Comparison of ENCODE assay signal across 7 cellular contexts in the genomic region with DNA sequence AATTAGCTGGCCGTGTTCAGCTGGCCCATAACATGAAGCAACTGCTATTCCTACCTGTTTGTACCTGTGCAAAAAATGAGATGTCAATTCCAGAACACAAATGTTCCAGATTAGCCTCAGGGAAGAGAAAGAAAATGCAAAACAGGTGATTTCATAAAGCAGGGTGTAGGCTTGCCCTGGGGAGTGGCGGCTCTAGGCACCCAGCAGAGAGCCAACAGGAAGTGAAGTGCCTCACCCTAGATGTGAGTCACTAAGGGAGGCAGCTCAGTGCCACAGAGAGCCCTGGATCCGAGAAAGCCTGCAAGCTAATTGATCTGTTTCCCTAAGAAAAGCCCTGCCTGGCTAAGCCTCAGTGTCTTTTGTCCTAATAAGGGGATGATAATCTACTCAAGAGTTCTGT.
DNase-seq lines count a peak whose midpoint lies in the region; ATAC-seq and TF ChIP-seq lines count a peak whose summit lies in the region.

No MANE protein-coding gene starts in this region.

- H3K9ac ChIP-seq in mucosa of rectum (ENCODE audit: low read depth in 1 of 2, low read length in 2 of 2), result peak overlapping the region; percentile 69 to 75

- H3K4me1 ChIP-seq in mucosa of rectum (ENCODE audit: control insufficient read depth in 2 of 2, insufficient read depth in 2 of 2, low read length in 2 of 2), result peaks cover 17 to 43% of the 10 kb centered on the region in 2 donors

- TF ChIP-seq POLR2A in NB4 (IDR thresholded peaks at IDR 0.05; ENCODE audit: extremely low read depth, insufficient read length), result no peak

- in situ Hi-C loops in brain microvascular endothelial cell (cut with HindIII; ENCODE audit: low pct_ligation_motif_present, low sequenced_read_pairs), result no loop called here

- no peaks in the 10 kb centered on the region for H3K9me3 ChIP-seq in mucosa of rectum (ENCODE audit: control insufficient read depth in 2 of 2, low read length in 2 of 2)

- ATAC-seq in GM18511 (IDR thresholded peaks at IDR 0.05; ENCODE audit: unreplicated experiment), result peak; percentile 84

- no peak overlapping the region for H3K4me3 ChIP-seq in HFF-Myc (replicated peaks; ENCODE audit: low read depth, low read length)
- no peak overlapping the region for H3K4me3 ChIP-seq in NB4 (ENCODE audit: low read depth, low read length)
- no peak overlapping the region for H3K4me3 ChIP-seq in brain microvascular endothelial cell (ENCODE audit: low read depth, low read length)
- H3K4me3 ChIP-seq in mucosa of rectum (ENCODE audit: low read length in 2 of 2), result peak overlapping the region; percentile 8 to 56

- TF ChIP-seq CTCF in HFF-Myc (IDR thresholded peaks at IDR 0.05; ENCODE audit: low read depth, low read length, missing control alignments), result no peak
- no peak for TF ChIP-seq CTCF in NB4 (IDR thresholded peaks at IDR 0.05; ENCODE audit: low read depth, low read length)
- no peak for TF ChIP-seq CTCF in brain microvascular endothelial cell (IDR thresholded peaks at IDR 0.05; ENCODE audit: low read depth, low read length, missing control alignments)

- no peak overlapping the region for H3K27ac ChIP-seq in brain microvascular endothelial cell
- peak overlapping the region; percentile 93 to 98 for H3K27ac ChIP-seq in mucosa of rectum (ENCODE audit: low read depth in 2 of 2, low read length in 2 of 2)

- DNase-seq in HFF-Myc (ENCODE audit: extremely low read depth, low read depth), result peak; percentile 37
- DNase-seq in NB4 (ENCODE audit: low read depth), result peak; percentile 84
- DNase-seq in brain microvascular endothelial cell, result peak; percentile 21
- DNase-seq in NCI-H1694 treated with DMSO at 0.1 percent for 48 hours (lab: John Stamatoyannopoulos, UW), result no peak
- DNase-seq in posterior vena cava (ENCODE audit: low spot score), result no peak

- H3K27me3 ChIP-seq in brain microvascular endothelial cell (replicated peaks), result no peaks in the 10 kb centered on the region
- no peaks in the 10 kb centered on the region for H3K27me3 ChIP-seq in mucosa of rectum (ENCODE audit: control insufficient read depth in 2 of 2, insufficient read depth in 2 of 2, low read length in 2 of 2)

- H3K36me3 ChIP-seq in brain microvascular endothelial cell (replicated peaks) (peaks cover 3% of the 10 kb centered on the region), mucosa of rectum (ENCODE audit: control insufficient read depth in 2 of 2, insufficient read depth in 2 of 2, low read length in 2 of 2) (peaks cover 6 to 28% of the 10 kb centered on the region in 2 donors)

- intact Hi-C loops in posterior vena cava (cut with DNase I), result no loop called here

Comparison
In these comparisons a context has a peak if more than half of its experiments do, and no peak if none do; other contexts are left out.
1. DNase-seq: peak in HFF-Myc (single experiment), NB4 (single experiment) and brain microvascular endothelial cell (single experiment); none in NCI-H1694 treated with DMSO at 0.1 percent for 48 hours (single experiment) and posterior vena cava (single experiment).
2. H3K4me3 ChIP-seq: peak in mucosa of rectum (2 of 2); none in HFF-Myc (single experiment), NB4 (single experiment) and brain microvascular endothelial cell (single experiment).